ENCODE assay signal across 21 cellular contexts in genomic region chr1:51714374-51715019, GRCh38.
"Had no signal": no experiment of that assay in that cellular context is flagged by ENCODE, and none has a peak within 500 bp of the region (broad histone marks: within the 10 kb centered on the region; RNA-seq: fewer than 3 reads in every experiment).

No MANE protein-coding gene starts in this region.

- H3K9me3 ChIP-seq: left lung, mucosa of descending colon, neutrophil, suprapubic skin had no signal

- H3K36me3 ChIP-seq: left lung, suprapubic skin had no signal

- H3K4me1 ChIP-seq: left lung, suprapubic skin had no signal

- H3K4me3 ChIP-seq: coronary artery, left lung, mucosa of descending colon, suprapubic skin had no signal

- FAIRE-seq: keratinocyte, small intestine had no signal

- H3K36me3 Mint-ChIP-seq: activated naive CD4-positive, alpha-beta T cell treated with anti-CD3 and anti-CD28 coated beads, Interleukin-2, amount 10 ng/mL, durations not matched to agents 7 days and 5 days had no signal

- ATAC-seq: esophagus mucosa; left lung; mucosa of descending colon; naive thymus-derived CD4-positive, alpha-beta T cell; right cardiac atrium had no signal

- DNase-seq: activated CD4-positive, alpha-beta T cell treated with anti-CD3 and anti-CD28 coated beads for 4 hours; activated CD8-positive, alpha-beta memory T cell treated with anti-CD3 and anti-CD28 coated beads, Interleukin-2, amount 50 U/mL, for 48 hours; activated naive CD4-positive, alpha-beta T cell treated with anti-CD3 and anti-CD28 coated beads, Interleukin-2, amount 10 ng/mL, durations not matched to agents 7 days and 5 days; hippocampal formation; left lung; mucosa of descending colon; naive thymus-derived CD4-positive, alpha-beta T cell; posterior cingulate gyrus; right cardiac atrium; small intestine; stimulated activated CD4-positive, alpha-beta T cell treated with anti-CD3 and anti-CD28 coated beads, Interleukin-4, amount 100 ng/mL, for 24 hours; stimulated activated naive CD4-positive, alpha-beta T cell treated with Interleukin-2 at 50 U/mL for 16 hours had no signal

- H3K27me3 Mint-ChIP-seq: activated naive CD4-positive, alpha-beta T cell treated with anti-CD3 and anti-CD28 coated beads, Interleukin-2, amount 10 ng/mL, durations not matched to agents 7 days and 5 days; central memory CD8-positive, alpha-beta T cell; naive thymus-derived CD4-positive, alpha-beta T cell; type B pancreatic cell had no signal

- H3K27ac Mint-ChIP-seq: activated naive CD4-positive, alpha-beta T cell treated with anti-CD3 and anti-CD28 coated beads, Interleukin-2, amount 10 ng/mL, durations not matched to agents 7 days and 5 days; activated T-helper 2 cell treated with anti-CD3 and anti-CD28 coated beads, Interferon-gamma antibody, Interleukin-2, Interleukin-4, amounts not matched to agents 10 μg/mL and 5 μg/mL and 100 μg/mL, durations not matched to agents 14 hours and 24 hours and 36 hours; type B pancreatic cell had no signal

- H3K9me3 Mint-ChIP-seq: activated naive CD4-positive, alpha-beta T cell treated with anti-CD3 and anti-CD28 coated beads, Interleukin-2, amount 10 ng/mL, durations not matched to agents 7 days and 5 days; activated T-helper 2 cell treated with anti-CD3 and anti-CD28 coated beads, Interferon-gamma antibody, Interleukin-2, Interleukin-4, amounts not matched to agents 10 μg/mL and 5 μg/mL and 100 μg/mL, durations not matched to agents 14 hours and 24 hours and 36 hours; central memory CD8-positive, alpha-beta T cell; type B pancreatic cell had no signal

- H3K4me1 Mint-ChIP-seq: activated naive CD4-positive, alpha-beta T cell treated with anti-CD3 and anti-CD28 coated beads, Interleukin-2, amount 10 ng/mL, durations not matched to agents 7 days and 5 days had no signal

- H3K27ac ChIP-seq: coronary artery, left lung, neutrophil, suprapubic skin, VCaP had no signal

- H3K4me3 Mint-ChIP-seq: activated naive CD4-positive, alpha-beta T cell treated with anti-CD3 and anti-CD28 coated beads, Interleukin-2, amount 10 ng/mL, durations not matched to agents 7 days and 5 days; central memory CD8-positive, alpha-beta T cell; naive thymus-derived CD4-positive, alpha-beta T cell; type B pancreatic cell had no signal

- H3K27me3 ChIP-seq: left lung, neutrophil, suprapubic skin had no signal
